In the genomic region with DNA sequence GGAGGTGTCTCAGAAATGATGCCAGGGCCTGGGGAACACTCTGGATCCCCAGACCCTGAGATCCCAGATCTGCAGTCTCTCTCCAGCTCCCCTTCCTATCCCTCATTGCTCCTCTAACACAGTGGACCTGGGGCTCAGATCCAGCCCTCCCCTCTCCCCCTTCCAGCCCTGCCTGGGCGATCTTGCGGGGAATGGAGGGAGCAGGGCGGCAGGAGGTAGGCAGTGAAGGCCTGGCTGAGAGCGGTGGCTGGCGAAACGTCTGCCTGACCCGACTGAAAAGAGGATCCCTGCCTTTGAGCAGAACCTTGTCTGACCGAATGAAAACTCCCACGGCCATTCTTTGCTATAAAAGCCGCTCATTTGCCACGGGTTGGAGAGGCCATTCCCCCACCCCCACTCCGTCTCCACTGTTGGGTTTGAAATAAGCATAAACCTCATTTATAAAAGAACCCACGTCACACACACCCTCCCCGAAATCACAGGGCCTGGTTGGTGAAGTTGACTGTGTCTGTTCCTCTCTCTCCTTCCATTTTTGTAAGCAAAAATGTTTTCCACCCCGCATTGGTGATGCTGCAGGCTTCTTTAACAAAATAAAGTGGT, we compare ENCODE assay signal across 1 cellular context.
A peak's percentile ranks its signal among the peaks of the same experiment; 100 is the strongest.
TF ChIP-seq lines count a peak whose summit lies in the region.

No MANE protein-coding gene starts in this region.

TF ChIP-seq in H1, 55 proteins besides CTCF, POLR2A, EP300 and RAD21:
- TF ChIP-seq MAFK (IDR thresholded peaks at IDR 0.05; ENCODE audit: low read depth, low read length): no peak
- TF ChIP-seq JUND (IDR thresholded peaks at IDR 0.05; ENCODE audit: low read length): no peak
- TF ChIP-seq CTBP2 (IDR thresholded peaks at IDR 0.05; ENCODE audit: borderline replicate concordance, insufficient read depth, insufficient read length, low read length): peak; percentile 99
- TF ChIP-seq EGR1 (IDR thresholded peaks at IDR 0.05; ENCODE audit: borderline replicate concordance, low read depth, low read length): peak; percentile 76; the same call in 1 of the 2 replicates
- TF ChIP-seq, protein P1, sequence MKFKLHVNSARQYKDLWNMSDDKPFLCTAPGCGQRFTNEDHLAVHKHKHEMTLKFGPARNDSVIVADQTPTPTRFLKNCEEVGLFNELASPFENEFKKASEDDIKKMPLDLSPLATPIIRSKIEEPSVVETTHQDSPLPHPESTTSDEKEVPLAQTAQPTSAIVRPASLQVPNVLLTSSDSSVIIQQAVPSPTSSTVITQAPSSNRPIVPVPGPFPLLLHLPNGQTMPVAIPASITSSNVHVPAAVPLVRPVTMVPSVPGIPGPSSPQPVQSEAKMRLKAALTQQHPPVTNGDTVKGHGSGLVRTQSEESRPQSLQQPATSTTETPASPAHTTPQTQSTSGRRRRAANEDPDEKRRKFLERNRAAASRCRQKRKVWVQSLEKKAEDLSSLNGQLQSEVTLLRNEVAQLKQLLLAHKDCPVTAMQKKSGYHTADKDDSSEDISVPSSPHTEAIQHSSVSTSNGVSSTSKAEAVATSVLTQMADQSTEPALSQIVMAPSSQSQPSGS (IDR thresholded peaks at IDR 0.05; ENCODE audit: low read length): no peak
- no peak for TF ChIP-seq TBP (IDR thresholded peaks at IDR 0.05; ENCODE audit: low read depth, low read length)
- TF ChIP-seq, protein P2, sequence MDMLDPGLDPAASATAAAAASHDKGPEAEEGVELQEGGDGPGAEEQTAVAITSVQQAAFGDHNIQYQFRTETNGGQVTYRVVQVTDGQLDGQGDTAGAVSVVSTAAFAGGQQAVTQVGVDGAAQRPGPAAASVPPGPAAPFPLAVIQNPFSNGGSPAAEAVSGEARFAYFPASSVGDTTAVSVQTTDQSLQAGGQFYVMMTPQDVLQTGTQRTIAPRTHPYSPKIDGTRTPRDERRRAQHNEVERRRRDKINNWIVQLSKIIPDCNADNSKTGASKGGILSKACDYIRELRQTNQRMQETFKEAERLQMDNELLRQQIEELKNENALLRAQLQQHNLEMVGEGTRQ (IDR thresholded peaks at IDR 0.05; ENCODE audit: low read length): no peak
- no peak for TF ChIP-seq PHF8 (conservative IDR thresholded peaks at IDR 0.05; ENCODE audit: low read depth, low read length)
- TF ChIP-seq RNF2 (IDR thresholded peaks at IDR 0.05; ENCODE audit: borderline replicate concordance, low read depth, low read length, missing control alignments, poor library complexity, severe bottlenecking): peak; percentile 61
- TF ChIP-seq TEAD4 (IDR thresholded peaks at IDR 0.05; ENCODE audit: low read depth, low read length): no peak
- TF ChIP-seq JUN (IDR thresholded peaks at IDR 0.05; ENCODE audit: low read depth, low read length): no peak
- TF ChIP-seq KDM1A (IDR thresholded peaks at IDR 0.05; ENCODE audit: borderline replicate concordance, low read length): no peak
- TF ChIP-seq, protein P3, sequence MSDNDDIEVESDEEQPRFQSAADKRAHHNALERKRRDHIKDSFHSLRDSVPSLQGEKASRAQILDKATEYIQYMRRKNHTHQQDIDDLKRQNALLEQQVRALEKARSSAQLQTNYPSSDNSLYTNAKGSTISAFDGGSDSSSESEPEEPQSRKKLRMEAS (IDR thresholded peaks at IDR 0.05): peak; percentile 37; the same call in 1 of the 2 replicates
TF ChIP-seq in H1: peak in this region for 4.
